Comparison of ENCODE assay signal across 1 cellular context in genomic region chr11:99063331-99063730, GRCh38.
A peak's percentile ranks its signal among the peaks of the same experiment; 100 is the strongest.
TF ChIP-seq lines count a peak whose summit lies in the region.

No MANE protein-coding gene starts in this region.

TF ChIP-seq in HEK293, 187 proteins besides CTCF, POLR2A, EP300 and RAD21 (continued from another document):
- TF ChIP-seq, protein P1, sequence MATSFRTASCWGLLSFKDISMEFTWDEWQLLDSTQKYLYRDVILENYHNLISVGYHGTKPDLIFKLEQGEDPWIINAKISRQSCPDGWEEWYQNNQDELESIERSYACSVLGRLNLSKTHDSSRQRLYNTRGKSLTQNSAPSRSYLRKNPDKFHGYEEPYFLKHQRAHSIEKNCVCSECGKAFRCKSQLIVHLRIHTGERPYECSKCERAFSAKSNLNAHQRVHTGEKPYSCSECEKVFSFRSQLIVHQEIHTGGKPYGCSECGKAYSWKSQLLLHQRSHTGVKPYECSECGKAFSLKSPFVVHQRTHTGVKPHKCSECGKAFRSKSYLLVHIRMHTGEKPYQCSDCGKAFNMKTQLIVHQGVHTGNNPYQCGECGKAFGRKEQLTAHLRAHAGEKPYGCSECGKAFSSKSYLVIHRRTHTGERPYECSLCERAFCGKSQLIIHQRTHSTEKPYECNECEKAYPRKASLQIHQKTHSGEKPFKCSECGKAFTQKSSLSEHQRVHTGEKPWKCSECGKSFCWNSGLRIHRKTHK (tag by site-specific recombination; IDR thresholded peaks at IDR 0.05): no peak
- no peak for TF ChIP-seq ZEB2 (tag by site-specific recombination; IDR thresholded peaks at IDR 0.05)
- TF ChIP-seq ZBTB48 (tag by site-specific recombination; IDR thresholded peaks at IDR 0.05): no peak
- no peak for TF ChIP-seq ELK4 (IDR thresholded peaks at IDR 0.05; ENCODE audit: borderline replicate concordance, low read depth, low read length)
- no peak for TF ChIP-seq ZNF19 (tag by site-specific recombination; IDR thresholded peaks at IDR 0.05; ENCODE audit: low read depth)
- TF ChIP-seq ZNF146 (tag by site-specific recombination; IDR thresholded peaks at IDR 0.05): no peak
- TF ChIP-seq, protein P2, sequence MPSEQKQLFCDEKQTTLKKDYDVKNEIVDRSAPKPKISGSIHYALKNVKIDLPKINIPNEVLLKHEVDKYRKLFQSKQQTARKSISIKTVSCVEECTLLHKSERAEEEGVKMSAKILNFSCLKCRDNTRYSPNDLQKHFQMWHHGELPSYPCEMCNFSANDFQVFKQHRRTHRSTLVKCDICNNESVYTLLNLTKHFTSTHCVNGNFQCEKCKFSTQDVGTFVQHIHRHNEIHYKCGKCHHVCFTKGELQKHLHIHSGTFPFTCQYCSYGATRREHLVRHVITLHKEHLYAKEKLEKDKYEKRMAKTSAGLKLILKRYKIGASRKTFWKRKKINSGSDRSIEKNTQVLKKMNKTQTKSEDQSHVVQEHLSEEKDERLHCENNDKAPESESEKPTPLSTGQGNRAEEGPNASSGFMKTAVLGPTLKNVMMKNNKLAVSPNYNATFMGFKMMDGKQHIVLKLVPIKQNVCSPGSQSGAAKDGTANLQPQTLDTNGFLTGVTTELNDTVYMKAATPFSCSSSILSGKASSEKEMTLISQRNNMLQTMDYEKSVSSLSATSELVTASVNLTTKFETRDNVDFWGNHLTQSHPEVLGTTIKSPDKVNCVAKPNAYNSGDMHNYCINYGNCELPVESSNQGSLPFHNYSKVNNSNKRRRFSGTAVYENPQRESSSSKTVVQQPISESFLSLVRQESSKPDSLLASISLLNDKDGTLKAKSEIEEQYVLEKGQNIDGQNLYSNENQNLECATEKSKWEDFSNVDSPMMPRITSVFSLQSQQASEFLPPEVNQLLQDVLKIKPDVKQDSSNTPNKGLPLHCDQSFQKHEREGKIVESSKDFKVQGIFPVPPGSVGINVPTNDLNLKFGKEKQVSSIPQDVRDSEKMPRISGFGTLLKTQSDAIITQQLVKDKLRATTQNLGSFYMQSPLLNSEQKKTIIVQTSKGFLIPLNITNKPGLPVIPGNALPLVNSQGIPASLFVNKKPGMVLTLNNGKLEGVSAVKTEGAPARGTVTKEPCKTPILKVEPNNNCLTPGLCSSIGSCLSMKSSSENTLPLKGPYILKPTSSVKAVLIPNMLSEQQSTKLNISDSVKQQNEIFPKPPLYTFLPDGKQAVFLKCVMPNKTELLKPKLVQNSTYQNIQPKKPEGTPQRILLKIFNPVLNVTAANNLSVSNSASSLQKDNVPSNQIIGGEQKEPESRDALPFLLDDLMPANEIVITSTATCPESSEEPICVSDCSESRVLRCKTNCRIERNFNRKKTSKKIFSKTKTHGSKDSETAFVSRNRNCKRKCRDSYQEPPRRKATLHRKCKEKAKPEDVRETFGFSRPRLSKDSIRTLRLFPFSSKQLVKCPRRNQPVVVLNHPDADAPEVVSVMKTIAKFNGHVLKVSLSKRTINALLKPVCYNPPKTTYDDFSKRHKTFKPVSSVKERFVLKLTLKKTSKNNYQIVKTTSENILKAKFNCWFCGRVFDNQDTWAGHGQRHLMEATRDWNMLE (tag by site-specific recombination; conservative IDR thresholded peaks at IDR 0.05; ENCODE audit: low read depth): peak; percentile 64
- TF ChIP-seq ZNF2 (tag by site-specific recombination; IDR thresholded peaks at IDR 0.05): no peak
- TF ChIP-seq ZNF660 (tag by site-specific recombination; IDR thresholded peaks at IDR 0.05): no peak
TF ChIP-seq in HEK293: peak in this region for 8.
